8 cellular contexts compared by ENCODE assay signal in the genomic region with DNA sequence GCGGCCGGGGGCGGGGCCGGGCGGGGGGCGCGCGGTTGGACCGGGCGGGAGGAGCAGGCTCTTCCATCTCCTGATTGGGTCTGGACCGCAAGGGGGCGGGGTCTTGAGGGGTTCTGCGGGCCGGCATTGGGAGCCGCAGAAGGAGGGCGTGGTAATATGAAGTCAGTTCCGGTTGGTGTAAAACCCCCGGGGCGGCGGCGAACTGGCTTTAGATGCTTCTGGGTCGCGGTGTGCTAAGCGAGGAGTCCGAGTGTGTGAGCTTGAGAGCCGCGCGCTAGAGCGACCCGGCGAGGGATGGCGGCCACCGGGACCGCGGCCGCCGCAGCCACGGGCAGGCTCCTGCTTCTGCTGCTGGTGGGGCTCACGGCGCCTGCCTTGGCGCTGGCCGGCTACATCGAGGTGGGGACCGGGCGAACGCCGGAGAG. TPM values are rescaled to one million over a fixed set of nuclear protein-coding genes. Genes with fewer than 3 reads are reported as not detected.
DNase-seq lines count a peak whose midpoint lies in the region; ATAC-seq and TF ChIP-seq lines count a peak whose summit lies in the region.

A gene (plus strand): TSS at position 211 of the 425 bp plus-strand sequence. CDS start 84 bp downstream, at position 295.

- peak; percentile 79 to 87 for TF ChIP-seq POLR2A in uterus (IDR thresholded peaks at IDR 0.05)

- H3K27me3 Mint-ChIP-seq in T-helper 2 cell treated with Interferon-gamma antibody and Interleukin-4, amounts not matched to agents 5 μg/mL and 100 μg/mL, for 36 hours (ENCODE audit: low read depth) = peaks cover 25% of the 10 kb centered on the region

- H3K4me1 ChIP-seq in ascending aorta = peaks cover 11 to 12% of the 10 kb centered on the region in 2 donors
- H3K4me1 ChIP-seq in right cardiac atrium (ENCODE audit: control insufficient read depth, insufficient read depth, low read length) = no peaks in the 10 kb centered on the region
- H3K4me1 ChIP-seq in uterus = peaks cover 5 to 7% of the 10 kb centered on the region in 2 donors

- no peaks in the 10 kb centered on the region for H3K9me3 Mint-ChIP-seq in T-helper 2 cell treated with Interferon-gamma antibody and Interleukin-4, amounts not matched to agents 5 μg/mL and 100 μg/mL, for 36 hours

- H3K9me3 ChIP-seq in ascending aorta (no peaks in the 10 kb centered on the region), right cardiac atrium (ENCODE audit: control insufficient read depth, low read length) (no peaks in the 10 kb centered on the region), uterus (no peaks in the 10 kb centered on the region)

- under 1% methylated on average over 47 of the region's 47 CpGs for WGBS in right cardiac atrium

- H3K4me3 Mint-ChIP-seq in T-helper 2 cell treated with Interferon-gamma antibody and Interleukin-4, amounts not matched to agents 5 μg/mL and 100 μg/mL, for 36 hours = peak within 1 kb of the TSS; percentile 96

- DNase-seq in NCI-H2029 (lab: John Stamatoyannopoulos, UW) = peak; percentile 98
- peak; percentile 97 for DNase-seq in T-helper 2 cell treated with Interferon-gamma antibody and Interleukin-4, amounts not matched to agents 5 μg/mL and 100 μg/mL, for 36 hours (ENCODE audit: low spot score)
- DNase-seq in ascending aorta (ENCODE audit: low spot score in 2 of 2) = peak; percentile 99 to 100
- peak; percentile 100 for DNase-seq in right cardiac atrium
- DNase-seq in putamen (ENCODE audit: low spot score) = peak; percentile 99
- peak; percentile 98 to 100 for DNase-seq in uterus

- peaks cover 4% of the 10 kb centered on the region for H3K36me3 Mint-ChIP-seq in T-helper 2 cell treated with Interferon-gamma antibody and Interleukin-4, amounts not matched to agents 5 μg/mL and 100 μg/mL, for 36 hours (ENCODE audit: low read depth)

- H3K27ac Mint-ChIP-seq in T-helper 2 cell treated with Interferon-gamma antibody and Interleukin-4, amounts not matched to agents 5 μg/mL and 100 μg/mL, for 36 hours = peak within 1 kb of the TSS; percentile 88

- H3K4me3 ChIP-seq in ascending aorta (peak within 1 kb of the TSS; percentile 87 to 96), right cardiac atrium (ENCODE audit: low read length) (peak within 1 kb of the TSS; percentile 88), uterus (peak within 1 kb of the TSS; percentile 68 to 89)

- H3K36me3 ChIP-seq in ascending aorta = no peaks in the 10 kb centered on the region
- H3K36me3 ChIP-seq in uterus = no peaks in the 10 kb centered on the region

- TF ChIP-seq CTCF in ascending aorta (IDR thresholded peaks at IDR 0.05) (peak in 1 of 3 experiments; percentile 3), uterus (IDR thresholded peaks at IDR 0.05) (peak in 1 of 4 experiments; percentile 29)

- H3K27me3 ChIP-seq in ascending aorta (no peaks in the 10 kb centered on the region), right cardiac atrium (ENCODE audit: control insufficient read depth, insufficient read depth) (no peaks in the 10 kb centered on the region), uterus (no peaks in the 10 kb centered on the region)

- peaks cover 16% of the 10 kb centered on the region for H3K4me1 Mint-ChIP-seq in T-helper 2 cell treated with Interferon-gamma antibody and Interleukin-4, amounts not matched to agents 5 μg/mL and 100 μg/mL, for 36 hours (ENCODE audit: low read depth)

- intact Hi-C loops in ascending aorta (cut with DNase I) (loop anchor here (1.0 to 5.0 kb wide), 8 partner anchors 55 to 848 kb away; a partner anchor contains a TSS), right cardiac atrium (cut with DNase I) (loop anchor here in 2 of 4 donors (5.0 to 10.0 kb wide), 2 partner anchors 55 to 67 kb away; a partner anchor contains a TSS), uterus (cut with DNase I; ENCODE audit: low total_unique reads) (loop anchor here (2.0 kb wide), 1 partner anchor 67 kb away; a partner anchor contains a TSS)

- H3K27ac ChIP-seq in ascending aorta = peak within 1 kb of the TSS; percentile 92 to 98
- H3K27ac ChIP-seq in right cardiac atrium (ENCODE audit: low read length) = peak within 1 kb of the TSS; percentile 100
- H3K27ac ChIP-seq in uterus = peak within 1 kb of the TSS; percentile 98

- ATAC-seq in GM18508 (IDR thresholded peaks at IDR 0.05; ENCODE audit: insufficient read depth, unreplicated experiment) (peak; percentile 90), HG02981 (IDR thresholded peaks at IDR 0.05; ENCODE audit: unreplicated experiment) (peak; percentile 97), right cardiac atrium (peak; percentile 96 to 97)

RNA-seq across cellular contexts. Expression of the gene that starts here (rescaled TPM):
- total RNA-seq in ascending aorta = 216 TPM
- total RNA-seq in right cardiac atrium = 100 to 1,000 TPM; 311 to 375 (median 344) TPM
- polyA plus RNA-seq in right cardiac atrium = 228 TPM
- total RNA-seq in uterus = 100 to 1,000 TPM; 226 to 376 (median 262) TPM

Comparison
In these comparisons a context has a peak if more than half of its experiments do, and no peak if none do; other contexts are left out.
1. Peak in every context shown above with its lines: DNase-seq, ATAC-seq, H3K4me3 ChIP-seq and H3K27ac ChIP-seq.